In the genomic region with DNA sequence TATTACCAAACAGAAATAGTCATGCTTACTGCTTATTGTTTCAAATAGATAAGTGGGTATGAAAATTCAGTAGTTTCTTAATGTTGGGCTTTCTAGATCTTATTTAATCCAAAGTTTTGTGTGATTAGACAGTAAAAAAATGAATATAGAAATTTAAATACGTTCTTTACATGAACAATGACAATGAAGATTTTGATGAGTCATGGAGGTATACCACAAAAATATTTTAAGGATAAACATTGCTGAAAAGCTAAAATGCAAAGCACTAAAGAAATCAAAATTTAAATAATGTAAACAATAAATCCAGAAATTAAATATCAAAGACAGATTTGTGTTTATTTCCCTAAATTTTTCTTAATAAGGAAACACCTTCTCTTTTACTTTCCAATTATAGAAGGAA, we compare ENCODE assay signal across 30 cellular contexts.
"Had no signal": no experiment of that assay in that cellular context is flagged by ENCODE, and none has a peak within 500 bp of the region (broad histone marks: within the 10 kb centered on the region; RNA-seq: fewer than 3 reads in every experiment).

No MANE protein-coding gene starts in this region.

- H3K36me3 ChIP-seq: adrenal gland, cardiac muscle cell, heart left ventricle had no signal

- H3K27me3 ChIP-seq: adrenal gland, breast epithelium, cardiac muscle cell, dorsolateral prefrontal cortex, heart left ventricle had no signal

- DNase-seq: activated CD4-positive, alpha-beta memory T cell treated with anti-CD3 and anti-CD28 coated beads for 36 hours; activated CD4-positive, alpha-beta T cell treated with anti-CD3 and anti-CD28 coated beads for 36 hours; activated CD4-positive, alpha-beta T cell treated with anti-CD3 and anti-CD28 coated beads, Interleukin-2, amount 10 ng/mL, durations not matched to agents 24 days and 14 days; activated CD4-positive, CD25-positive, alpha-beta regulatory T cell; activated CD4-positive, CD25-positive, alpha-beta regulatory T cell treated with anti-CD3 and anti-CD28 coated beads, Interleukin-2, amount 50 U/mL, for 72 hours; activated CD8-positive, alpha-beta memory T cell treated with anti-CD3 and anti-CD28 coated beads, Interleukin-2, amount 10 ng/mL, durations not matched to agents 7 days and 5 days; activated CD8-positive, alpha-beta memory T cell treated with anti-CD3 and anti-CD28 coated beads, Interleukin-2, amount 50 U/mL, for 4 hours; activated CD8-positive, alpha-beta T cell treated with anti-CD3 and anti-CD28 coated beads, Interleukin-2, amount 10 ng/mL, durations not matched to agents 7 days and 5 days; activated effector memory CD4-positive, alpha-beta T cell treated with anti-CD3 and anti-CD28 coated beads, Interleukin-2, amount 50 U/mL, for 16 hours; activated naive CD4-positive, alpha-beta T cell treated with anti-CD3 and anti-CD28 coated beads for 36 hours; activated naive CD8-positive, alpha-beta T cell treated with anti-CD3 and anti-CD28 coated beads for 36 hours; activated naive CD8-positive, alpha-beta T cell treated with anti-CD3 and anti-CD28 coated beads, Interleukin-2, amount 50 U/mL, for 24 hours; activated T-cell treated with anti-CD3 and anti-CD28 coated beads, Interleukin-2, amount 50 U/mL, for 1 hour; activated T-cell treated with anti-CD3 and anti-CD28 coated beads, Interleukin-2, amount 50 U/mL, for 48 hours; adrenal gland; amygdala; aorta; central memory CD4-positive, alpha-beta T cell; cerebellar nuclear complex; dorsolateral prefrontal cortex; effector memory CD4-positive, alpha-beta T cell; endodermal cell; foreskin fibroblast; heart left ventricle; T-helper 2 cell had no signal

- H3K4me1 ChIP-seq: adrenal gland, breast epithelium had no signal

- H3K27ac ChIP-seq: adrenal gland, breast epithelium, cardiac muscle cell, coronary artery, dorsolateral prefrontal cortex, heart left ventricle had no signal

- H3K9me3 ChIP-seq: breast epithelium, heart left ventricle had no signal

- FAIRE-seq: frontal cortex had no signal

- H3K4me3 ChIP-seq: adrenal gland, breast epithelium, cardiac muscle cell, coronary artery, dorsolateral prefrontal cortex, heart left ventricle had no signal

- ATAC-seq: activated CD4-positive, alpha-beta T cell treated with anti-CD3 and anti-CD28 coated beads for 36 hours; activated CD8-positive, alpha-beta memory T cell treated with anti-CD3 and anti-CD28 coated beads, Interleukin-2, amount 10 ng/mL, durations not matched to agents 7 days and 5 days; activated CD8-positive, alpha-beta T cell treated with anti-CD3 and anti-CD28 coated beads, Interleukin-2, amount 10 ng/mL, durations not matched to agents 7 days and 5 days; activated naive CD8-positive, alpha-beta T cell treated with anti-CD3 and anti-CD28 coated beads, Interleukin-2, amount 50 U/mL, for 24 hours; esophagus mucosa; heart left ventricle had no signal
